ENCODE assay signal across 21 cellular contexts in genomic region chr20:58753929-58754551, GRCh38.
"Had no signal": no experiment of that assay in that cellular context is flagged by ENCODE, and none has a peak within 500 bp of the region (broad histone marks: within the 10 kb centered on the region; RNA-seq: fewer than 3 reads in every experiment).

No MANE protein-coding gene starts in this region.

- H3K4me3 ChIP-seq: adrenal gland, breast epithelium, tibial nerve, vagina had no signal

- H3K9me3 ChIP-seq: adrenal gland, breast epithelium, tibial nerve, vagina had no signal

- H3K36me3 ChIP-seq: adrenal gland, breast epithelium, tibial nerve, vagina had no signal

- ATAC-seq: esophagus mucosa, left colon had no signal

- H3K27ac ChIP-seq: adrenal gland, breast epithelium, tibial nerve, vagina had no signal

- DNase-seq: activated B cell treated with CpG ODN at 0.5 μM for 24 hours; activated CD4-positive, alpha-beta memory T cell treated with anti-CD3 and anti-CD28 coated beads for 36 hours; activated CD4-positive, alpha-beta T cell treated with anti-CD3 and anti-CD28 coated beads for 4 hours; activated effector memory CD4-positive, alpha-beta T cell treated with anti-CD3 and anti-CD28 coated beads, Interleukin-2, amount 50 U/mL, for 16 hours; activated T-cell treated with anti-CD3 and anti-CD28 coated beads, Interleukin-2, amount 50 U/mL, for 48 hours; adrenal gland; cerebellar nuclear complex; effector CD4-positive, alpha-beta T cell; islet precursor cell; left colon; nucleus accumbens; posterior cingulate gyrus; retina; stimulated activated CD4-positive, alpha-beta T cell treated with anti-CD3 and anti-CD28 coated beads, Interleukin-2, amount 100 ng/mL, for 24 hours; stimulated activated naive CD4-positive, alpha-beta T cell treated with Interleukin-2 at 50 U/mL for 16 hours; substantia nigra had no signal

- FAIRE-seq: astrocyte had no signal

- H3K4me1 ChIP-seq: adrenal gland, breast epithelium, tibial nerve, vagina had no signal

- H3K27me3 ChIP-seq: adrenal gland, breast epithelium, tibial nerve, vagina had no signal
